Comparison of ENCODE assay signal across 13 cellular contexts in genomic region chr16:22685162-22685830, GRCh38.
DNase-seq lines count a peak whose midpoint lies in the region; ATAC-seq, FAIRE-seq and TF ChIP-seq lines count a peak whose summit lies in the region.
"Had no signal": no experiment of that assay in that cellular context is flagged by ENCODE, and none has a peak within 500 bp of the region (broad histone marks: within the 10 kb centered on the region; RNA-seq: fewer than 3 reads in every experiment).

No MANE protein-coding gene starts in this region.

- no peak overlapping the region for H3K4me3 Mint-ChIP-seq in activated T-cell treated with anti-CD3 and anti-CD28 coated beads, Interleukin-2, amount 50 U/mL, for 24 hours
- H3K4me3 Mint-ChIP-seq: immature natural killer cell had no signal

- peaks cover 0 to 5% of the 10 kb centered on the region in 2 donors for H3K4me1 ChIP-seq in right atrium auricular region
- H3K4me1 ChIP-seq in psoas muscle: no peaks in the 10 kb centered on the region
- H3K4me1 ChIP-seq: breast epithelium had no signal

- no peak overlapping the region for H3K27ac Mint-ChIP-seq in activated T-cell treated with anti-CD3 and anti-CD28 coated beads, Interleukin-2, amount 50 U/mL, for 24 hours
- H3K27ac Mint-ChIP-seq: immature natural killer cell had no signal

- peak; percentile 94 for ATAC-seq in Right ventricle myocardium inferior
- peak in 3 of 4 donors; percentile 93 to 94 (median 93) for ATAC-seq in psoas muscle
- ATAC-seq: SK-N-SH treated with all-trans-retinoic acid at 6 μM for 48 hours had no signal

- DNase-seq in Right ventricle myocardium inferior (ENCODE audit: missing footprints) (no peak), cardiac septum (ENCODE audit: low spot score) (no peak), right atrium auricular region (ENCODE audit: low spot score) (peak; percentile 89), psoas muscle (peak; percentile 54 to 60), NCI-H1105 (lab: John Stamatoyannopoulos, UW) (no peak), D721Med (ENCODE audit: insufficient read length, low spot score) (no peak), AG08395 (ENCODE audit: low spot score) (no peak)
- no peak for DNase-seq in activated T-cell treated with anti-CD3 and anti-CD28 coated beads, Interleukin-2, amount 50 U/mL, for 24 hours
- DNase-seq: erythroblast, immature natural killer cell, NCI-H1436 had no signal

- H3K36me3 Mint-ChIP-seq in activated T-cell treated with anti-CD3 and anti-CD28 coated beads, Interleukin-2, amount 50 U/mL, for 24 hours (ENCODE audit: low read depth): no peaks in the 10 kb centered on the region
- H3K36me3 Mint-ChIP-seq: immature natural killer cell had no signal

- WGBS in psoas muscle, 3 donors: 24 to 52% (median 27%) methylated on average over 3 of the region's 3 CpGs

- H3K27ac ChIP-seq in right atrium auricular region (peak overlapping the region in 1 of 2 donors; percentile 72), psoas muscle (no peak overlapping the region)

- peaks cover 8% of the 10 kb centered on the region for H3K4me1 Mint-ChIP-seq in activated T-cell treated with anti-CD3 and anti-CD28 coated beads, Interleukin-2, amount 50 U/mL, for 24 hours (ENCODE audit: low read depth)

- H3K9me3 ChIP-seq in right atrium auricular region (peaks cover 0 to 17% of the 10 kb centered on the region in 2 donors), psoas muscle (peaks cover 5% of the 10 kb centered on the region)

- H3K27me3 ChIP-seq in right atrium auricular region (no peaks in the 10 kb centered on the region), psoas muscle (ENCODE audit: insufficient read depth in 3 of 3, low read length in 2 of 3) (no peaks in the 10 kb centered on the region)

- peaks cover 5% of the 10 kb centered on the region for H3K9me3 Mint-ChIP-seq in activated T-cell treated with anti-CD3 and anti-CD28 coated beads, Interleukin-2, amount 50 U/mL, for 24 hours

- H3K4me3 ChIP-seq in right atrium auricular region (no peak overlapping the region), psoas muscle (no peak overlapping the region)
- H3K4me3 ChIP-seq: breast epithelium had no signal

- intact Hi-C loops in Right ventricle myocardium inferior (cut with DNase I) (no loop called here), cardiac septum (cut with DNase I) (no loop called here), psoas muscle (cut with DNase I) (loop anchor here in 1 of 2 donors (2.0 kb wide), 1 partner anchor 128 kb away; no protein-coding TSS in a partner anchor)

- no peak for FAIRE-seq in D721Med (lab: Jason Lieb, UNC)

- H3K36me3 ChIP-seq in right atrium auricular region: no peaks in the 10 kb centered on the region
- H3K36me3 ChIP-seq in psoas muscle (ENCODE audit: insufficient read depth in 1 of 2, low read depth in 1 of 2): no peaks in the 10 kb centered on the region
- H3K36me3 ChIP-seq: breast epithelium had no signal

- peaks cover 13% of the 10 kb centered on the region for H3K27me3 Mint-ChIP-seq in activated T-cell treated with anti-CD3 and anti-CD28 coated beads, Interleukin-2, amount 50 U/mL, for 24 hours

- TF ChIP-seq CTCF in right atrium auricular region (IDR thresholded peaks at IDR 0.05): no peak
- TF ChIP-seq CTCF in psoas muscle (IDR thresholded peaks at IDR 0.05): no peak
- no peak for TF ChIP-seq CTCF in D721Med (IDR thresholded peaks at IDR 0.05; ENCODE audit: insufficient read depth, missing control alignments)

Comparison
In these comparisons a context has a peak if more than half of its experiments do, and no peak if none do; other contexts are left out.
1. DNase-seq: peak in right atrium auricular region (single experiment) and psoas muscle (2 of 2); none in Right ventricle myocardium inferior (single experiment), cardiac septum (single experiment), NCI-H1105 (single experiment), activated T-cell treated with anti-CD3 and anti-CD28 coated beads, Interleukin-2, amount 50 U/mL, for 24 hours (single experiment), D721Med (single experiment) and AG08395 (single experiment).